1 cellular context compared by ENCODE assay signal in genomic region chr12:24943947-24944597, GRCh38.
TF ChIP-seq lines count a peak whose summit lies in the region.

No MANE protein-coding gene starts in this region.

TF ChIP-seq in H1, 55 proteins besides CTCF, POLR2A, EP300 and RAD21:
- TF ChIP-seq POLR2AphosphoS5 (IDR thresholded peaks at IDR 0.05; ENCODE audit: low read depth, low read length) (peak; percentile 65), TAF7 (optimal IDR thresholded peaks at IDR 0.05; ENCODE audit: borderline replicate concordance, low read depth, low read length) (no peak)
